19 cellular contexts compared by ENCODE assay signal in the genomic region with DNA sequence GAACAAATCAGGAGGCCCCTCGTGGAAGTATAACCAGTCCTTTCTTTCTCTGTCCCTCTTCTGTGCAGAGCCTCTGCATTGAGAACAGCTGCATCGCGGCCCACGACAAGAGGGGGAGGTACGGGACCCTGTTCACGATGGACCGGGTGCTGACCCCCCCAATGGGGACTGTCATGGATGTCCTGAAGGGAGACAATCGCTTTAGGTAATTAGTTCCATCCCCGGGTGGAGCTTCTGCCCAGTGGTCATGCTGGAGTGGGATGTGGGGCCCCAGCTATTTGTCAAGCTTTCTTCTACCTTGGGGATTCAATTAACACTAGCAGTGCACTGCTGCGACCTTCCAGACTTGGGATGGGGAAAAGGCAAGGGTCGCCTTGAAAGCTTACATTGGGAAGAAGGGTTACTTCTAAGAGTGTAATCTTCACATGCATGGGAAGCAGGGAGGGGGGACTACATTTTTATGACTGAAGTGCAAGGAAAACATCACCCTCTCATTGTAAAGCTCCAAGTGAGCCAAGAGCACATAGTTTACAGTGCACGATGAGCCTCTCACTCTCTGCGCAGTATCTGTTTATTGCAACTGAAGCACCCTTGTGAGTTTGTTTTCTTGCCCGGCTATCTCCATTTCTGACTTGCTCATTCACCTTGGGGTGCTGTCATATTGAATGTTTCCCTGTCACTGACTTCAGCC. TPM values are rescaled to one million over a fixed set of nuclear protein-coding genes. Genes with fewer than 3 reads are reported as not detected.
DNase-seq lines count a peak whose midpoint lies in the region; ATAC-seq and TF ChIP-seq lines count a peak whose summit lies in the region.
"Had no signal": no experiment of that assay in that cellular context is flagged by ENCODE, and none has a peak within 500 bp of the region (broad histone marks: within the 10 kb centered on the region; RNA-seq: fewer than 3 reads in every experiment).

No MANE protein-coding gene starts in this region.

- intact Hi-C loops in Calu3 (cut with micrococcal nuclease; ENCODE audit: unreplicated experiment) = no loop called here

- no peak for ATAC-seq in RWPE2 (ENCODE audit: low read depth)
- ATAC-seq in gastroesophageal sphincter = no peak
- ATAC-seq: lower lobe of right lung; stimulated activated naive B cell treated with anti-CD40 and anti-IgM and Interleukin-4, amounts not matched to agents 10 μg/mL and 1 μg/mL and 100 μg/mL, for 72 hours had no signal

- H3K4me2 ChIP-seq in smooth muscle cell = peak overlapping the region; percentile 73
- H3K4me2 ChIP-seq: KMS-11 had no signal

- H3K9me3 Mint-ChIP-seq in Calu3 (ENCODE audit: low read depth, unreplicated experiment) = no peaks in the 10 kb centered on the region
- H3K9me3 Mint-ChIP-seq: HFFc6; stimulated activated naive B cell treated with anti-CD40 and anti-IgM and Interleukin-4, amounts not matched to agents 10 μg/mL and 1 μg/mL and 100 μg/mL, for 72 hours had no signal

- BruUV-seq in Calu3 (replicated peaks; lab: Mats Ljungman, UMichigan) = no TSS peak

- no peak for TF ChIP-seq POLR2A in gastroesophageal sphincter (IDR thresholded peaks at IDR 0.05)

- CTCF ChIA-PET in Calu3 (lab: Charles Lee) = interaction anchor here (1.0 kb wide), 1 partner anchor 10 kb away, joined by 3 read pairs; no protein-coding TSS in a partner anchor

- H3K79me2 ChIP-seq in smooth muscle cell (ENCODE audit: low read depth) = no peaks in the 10 kb centered on the region

- no peak overlapping the region for H3K4me3 Mint-ChIP-seq in Calu3 (ENCODE audit: low read depth, unreplicated experiment)
- H3K4me3 Mint-ChIP-seq: stimulated activated naive B cell treated with anti-CD40 and anti-IgM and Interleukin-4, amounts not matched to agents 10 μg/mL and 1 μg/mL and 100 μg/mL, for 72 hours had no signal

- H4K20me1 ChIP-seq in smooth muscle cell (ENCODE audit: low read depth) = no peaks in the 10 kb centered on the region

- 85 to 92% methylated on average over 4 to 6 of the region's 14 CpGs for WGBS in gastroesophageal sphincter (ENCODE audit: low coverage in 1 of 2), 2 donors
- WGBS in smooth muscle cell (ENCODE audit: low lambda C conversion rate) = 81% methylated on average over 14 of the region's 14 CpGs

- peaks cover 33% of the 10 kb centered on the region for H3K4me1 ChIP-seq in RWPE2 (ENCODE audit: insufficient read depth, poor library complexity, severe bottlenecking)
- H3K4me1 ChIP-seq in gastroesophageal sphincter = peaks cover 13 to 52% (median 18%) of the 10 kb centered on the region in 3 donors
- H3K4me1 ChIP-seq in smooth muscle cell (ENCODE audit: low read depth) = peaks cover 26% of the 10 kb centered on the region

- H3K4me3 ChIP-seq in RWPE2 (ENCODE audit: severe bottlenecking) = no peak overlapping the region
- H3K4me3 ChIP-seq in gastroesophageal sphincter = no peak overlapping the region
- H3K4me3 ChIP-seq in smooth muscle cell = no peak overlapping the region
- H3K4me3 ChIP-seq: lower lobe of right lung, thoracic aorta had no signal

- no peak overlapping the region for H2AFZ ChIP-seq in smooth muscle cell (ENCODE audit: low read depth)

- no peaks in the 10 kb centered on the region for H3K27me3 Mint-ChIP-seq in Calu3 (ENCODE audit: unreplicated experiment)

- H3K9me3 ChIP-seq in RWPE2 (ENCODE audit: severe bottlenecking) (no peaks in the 10 kb centered on the region), gastroesophageal sphincter (no peaks in the 10 kb centered on the region), smooth muscle cell (replicated peaks; ENCODE audit: low read depth) (no peaks in the 10 kb centered on the region)
- H3K9me3 ChIP-seq: lower lobe of right lung, thoracic aorta had no signal

- peaks cover 98% of the 10 kb centered on the region for H3K36me3 ChIP-seq in RWPE2 (ENCODE audit: low read depth)
- H3K36me3 ChIP-seq in gastroesophageal sphincter = peaks cover 0 to 26% of the 10 kb centered on the region in 2 donors
- H3K36me3 ChIP-seq in smooth muscle cell (ENCODE audit: low read depth) = peaks cover 10% of the 10 kb centered on the region
- H3K36me3 ChIP-seq: thoracic aorta had no signal

- peaks cover 45% of the 10 kb centered on the region for H3K36me3 Mint-ChIP-seq in Calu3 (ENCODE audit: insufficient read depth, unreplicated experiment)
- H3K36me3 Mint-ChIP-seq: stimulated activated naive B cell treated with anti-CD40 and anti-IgM and Interleukin-4, amounts not matched to agents 10 μg/mL and 1 μg/mL and 100 μg/mL, for 72 hours had no signal

- TF ChIP-seq CTCF in Calu3 (IDR thresholded peaks at IDR 0.05; ENCODE audit: unreplicated experiment) (no peak), RWPE2 (IDR thresholded peaks at IDR 0.05; ENCODE audit: poor library complexity, severe bottlenecking) (no peak), gastroesophageal sphincter (IDR thresholded peaks at IDR 0.05) (no peak), smooth muscle cell (IDR thresholded peaks at IDR 0.05; ENCODE audit: borderline replicate concordance, insufficient read depth, poor library complexity, severe bottlenecking) (no peak)

- H3F3A ChIP-seq in smooth muscle cell (ENCODE audit: low read depth) = peaks cover 78% of the 10 kb centered on the region

- peak overlapping the region; percentile 75 for H3K27ac ChIP-seq in RWPE2 (ENCODE audit: poor library complexity, severe bottlenecking)
- peak overlapping the region in 3 of 4 donors; percentile 84 to 91 (median 87) for H3K27ac ChIP-seq in gastroesophageal sphincter
- peak overlapping the region; percentile 95 for H3K27ac ChIP-seq in smooth muscle cell (ENCODE audit: low read depth)
- H3K27ac ChIP-seq: KMS-11, lower lobe of right lung had no signal

- no peak for DNase-seq in Calu3
- DNase-seq in RWPE2 (ENCODE audit: low spot score) = no peak
- no peak for DNase-seq in smooth muscle cell (lab: John Stamatoyannopoulos, UW; ENCODE audit: unreplicated experiment)
- DNase-seq in retina = no peak
- DNase-seq in EL = no peak
- DNase-seq in KBM-7 = no peak
- DNase-seq: activated CD8-positive, alpha-beta memory T cell treated with anti-CD3 and anti-CD28 coated beads for 24 hours; activated T-cell treated with anti-CD3 and anti-CD28 coated beads, Interleukin-2, amount 50 U/mL, for 1 hour; dermis blood vessel endothelial cell; HFFc6; kidney glomerular epithelial cell; lower lobe of right lung; NCI-H1417 treated with DMSO at 0.1 percent for 48 hours; NCI-H510A treated with DMSO at 0.1 percent for 48 hours; stimulated activated CD4-positive, alpha-beta T cell treated with anti-CD3 and anti-CD28 coated beads, Interleukin-4, amount 100 ng/mL, for 1 hour; stimulated activated naive B cell treated with anti-CD40 and anti-IgM and Interleukin-4, amounts not matched to agents 10 μg/mL and 1 μg/mL and 100 μg/mL, for 72 hours had no signal

- H3K4me1 Mint-ChIP-seq in Calu3 (ENCODE audit: low read depth, unreplicated experiment) = peaks cover 71% of the 10 kb centered on the region
- H3K4me1 Mint-ChIP-seq: stimulated activated naive B cell treated with anti-CD40 and anti-IgM and Interleukin-4, amounts not matched to agents 10 μg/mL and 1 μg/mL and 100 μg/mL, for 72 hours had no signal

- TF ChIP-seq EP300 in gastroesophageal sphincter (IDR thresholded peaks at IDR 0.05) = no peak

- in situ Hi-C loops in KBM-7 (cut with MboI; ENCODE audit: low pct_unique_long_range_greater_than_20kb, low sequenced_read_pairs) = no loop called here

- H3K27me3 ChIP-seq in RWPE2 (ENCODE audit: insufficient read depth, poor library complexity, severe bottlenecking) = no peaks in the 10 kb centered on the region
- no peaks in the 10 kb centered on the region for H3K27me3 ChIP-seq in gastroesophageal sphincter
- H3K27me3 ChIP-seq in smooth muscle cell (ENCODE audit: low read depth) = no peaks in the 10 kb centered on the region

- no peak overlapping the region for H3K9ac ChIP-seq in smooth muscle cell (ENCODE audit: low read depth)
- H3K9ac ChIP-seq: KMS-11 had no signal

- H3K27ac Mint-ChIP-seq in Calu3 (ENCODE audit: unreplicated experiment) = peak overlapping the region; percentile 19
- H3K27ac Mint-ChIP-seq: stimulated activated naive B cell treated with anti-CD40 and anti-IgM and Interleukin-4, amounts not matched to agents 10 μg/mL and 1 μg/mL and 100 μg/mL, for 72 hours had no signal

RNA-seq across cellular contexts. Expression of a gene that starts 27.0 kb away (rescaled TPM):
- total RNA-seq in Calu3 (2022) (41.4 and 95.2 TPM in 2 replicates), gastroesophageal sphincter (100 to 1,000 TPM in 3 of 4 donors, 10 to 100 TPM in 1; 29.0 to 159 (median 112) TPM), smooth muscle cell (2,635 and 2,673 TPM in 2 replicates)
- 2,505 and 2,991 TPM in 2 replicates for polyA plus RNA-seq in smooth muscle cell

Comparison
In these comparisons a context has a peak if more than half of its experiments do, and no peak if none do; other contexts are left out.
1. RNA of a gene that starts 27.0 kb away (total RNA-seq): 2,635 to 2,673 TPM in smooth muscle cell; 29.0 to 159 TPM in gastroesophageal sphincter and 41.4 to 95.2 TPM in Calu3; every median in the first group is over 10 times any median in the second.
2. Peak in every context shown above with its lines, with median percentiles within 50 percentile points of each other: H3K27ac ChIP-seq.